26 cellular contexts compared by ENCODE assay signal in genomic region chr10:49325131-49325915, GRCh38. TPM values are rescaled to one million over a fixed set of nuclear protein-coding genes. Genes with fewer than 3 reads are reported as not detected.
"Had no signal": no experiment of that assay in that cellular context is flagged by ENCODE, and none has a peak within 500 bp of the region (broad histone marks: within the 10 kb centered on the region; RNA-seq: fewer than 3 reads in every experiment).

No MANE protein-coding gene starts in this region.

- DNase-seq: effector memory CD8-positive, alpha-beta T cell; esophagus squamous epithelium; foreskin fibroblast; glutamatergic neuron; immature natural killer cell; kidney; left cardiac atrium; left ventricle myocardium superior; mesenchymal stem cell; midbrain; sigmoid colon; stimulated activated CD4-positive, alpha-beta T cell treated with anti-CD3 and anti-CD28 coated beads, Interleukin-2, amount 100 ng/mL, for 24 hours; stimulated activated CD4-positive, alpha-beta T cell treated with anti-CD3 and anti-CD28 coated beads, Interleukin-4, amount 100 ng/mL, for 4 hours; stimulated activated naive B cell treated with anti-CD40 and anti-IgM and Interleukin-4, amounts not matched to agents 10 μg/mL and 1 μg/mL and 100 μg/mL, for 72 hours; thyroid gland; uterus had no signal

- H2AFZ ChIP-seq: neural progenitor cell had no signal

- H3K4me2 ChIP-seq: neural progenitor cell had no signal

- H3K27ac ChIP-seq: epithelial cell of prostate, esophagus squamous epithelium, gastroesophageal sphincter, neural progenitor cell, sigmoid colon, skin epidermis, suprapubic skin, thyroid gland, upper lobe of left lung, uterus had no signal

- H3K9me3 ChIP-seq: esophagus squamous epithelium, gastroesophageal sphincter, sigmoid colon, suprapubic skin, thyroid gland, upper lobe of left lung, uterus had no signal

- H3K4me1 ChIP-seq: esophagus squamous epithelium, gastroesophageal sphincter, neural progenitor cell, sigmoid colon, thyroid gland, upper lobe of left lung, uterus had no signal

- ATAC-seq: effector memory CD8-positive, alpha-beta T cell; gastroesophageal sphincter; left cardiac atrium; left ventricle myocardium superior; stimulated activated naive B cell treated with anti-CD40 and anti-IgM and Interleukin-4, amounts not matched to agents 10 μg/mL and 1 μg/mL and 100 μg/mL, for 72 hours had no signal

- H3K27me3 ChIP-seq: esophagus squamous epithelium, gastroesophageal sphincter, neural progenitor cell, sigmoid colon, suprapubic skin, thyroid gland, upper lobe of left lung, uterus had no signal

- H3K36me3 ChIP-seq: esophagus squamous epithelium, gastroesophageal sphincter, neural progenitor cell, sigmoid colon, suprapubic skin, thyroid gland, upper lobe of left lung, uterus had no signal

- H3K4me3 ChIP-seq: esophagus squamous epithelium, gastroesophageal sphincter, lung, neural progenitor cell, sigmoid colon, skin epidermis, suprapubic skin, thyroid gland, upper lobe of left lung, uterus had no signal

RNA-seq across cellular contexts. Expression of gene C10orf71, which starts 26.4 kb away (rescaled TPM):
- total RNA-seq: kidney; lung; natural killer cell treated with Interleukin-12 subunit alpha and Interleukin-12 subunit beta and Interleukin-15 and Interleukin-18, amount 100 ng/mL, for 72 hours; omental fat pad; pulmonary artery endothelial cell; sigmoid colon; suprapubic skin; thyroid gland; upper lobe of left lung; uterus had no signal
